12 cellular contexts compared by ENCODE assay signal in genomic region chr22:49723478-49724029, GRCh38.
A peak's percentile ranks its signal among the peaks of the same experiment; 100 is the strongest.
DNase-seq lines count a peak whose midpoint lies in the region; ATAC-seq, FAIRE-seq and TF ChIP-seq lines count a peak whose summit lies in the region.
"Had no signal": no experiment of that assay in that cellular context is flagged by ENCODE, and none has a peak within 500 bp of the region (broad histone marks: within the 10 kb centered on the region; RNA-seq: fewer than 3 reads in every experiment).

No MANE protein-coding gene starts in this region.

- H3K9me3 Mint-ChIP-seq in activated CD8-positive, alpha-beta memory T cell treated with anti-CD3 and anti-CD28 coated beads, Interleukin-2, amount 10 ng/mL, durations not matched to agents 7 days and 5 days (ENCODE audit: low read depth): no peaks in the 10 kb centered on the region
- H3K9me3 Mint-ChIP-seq in IgD-negative memory B cell: no peaks in the 10 kb centered on the region
- H3K9me3 Mint-ChIP-seq in activated T-helper 2 cell treated with anti-CD3 and anti-CD28 coated beads, Interferon-gamma antibody, Interleukin-2, Interleukin-4, amounts not matched to agents 10 μg/mL and 5 μg/mL and 100 μg/mL, durations not matched to agents 14 hours and 24 hours and 36 hours: no peaks in the 10 kb centered on the region
- H3K9me3 Mint-ChIP-seq in nephron: no peaks in the 10 kb centered on the region

- TF ChIP-seq CTCF in nephron (IDR thresholded peaks at IDR 0.05; ENCODE audit: unreplicated experiment in 3 of 3): no peak
- no peak for TF ChIP-seq CTCF in kidney (IDR thresholded peaks at IDR 0.05; ENCODE audit: borderline replicate concordance, extremely low read depth, insufficient read depth)

- H3K4me3 Mint-ChIP-seq in activated CD8-positive, alpha-beta memory T cell treated with anti-CD3 and anti-CD28 coated beads, Interleukin-2, amount 10 ng/mL, durations not matched to agents 7 days and 5 days: peak overlapping the region; percentile 71
- H3K4me3 Mint-ChIP-seq in IgD-negative memory B cell (peak overlapping the region; percentile 75 to 94 (median 87)), nephron (peak overlapping the region; percentile 45 to 74 (median 52))
- peak overlapping the region; percentile 93 for H3K4me3 Mint-ChIP-seq in activated T-helper 2 cell treated with anti-CD3 and anti-CD28 coated beads, Interferon-gamma antibody, Interleukin-2, Interleukin-4, amounts not matched to agents 10 μg/mL and 5 μg/mL and 100 μg/mL, durations not matched to agents 14 hours and 24 hours and 36 hours (ENCODE audit: low read depth)

- peaks cover 31% of the 10 kb centered on the region for H3K27me3 Mint-ChIP-seq in activated CD8-positive, alpha-beta memory T cell treated with anti-CD3 and anti-CD28 coated beads, Interleukin-2, amount 10 ng/mL, durations not matched to agents 7 days and 5 days
- H3K27me3 Mint-ChIP-seq in IgD-negative memory B cell (peaks cover 22% of the 10 kb centered on the region), nephron (ENCODE audit: low read depth) (peaks cover 93% of the 10 kb centered on the region)
- peaks cover 25% of the 10 kb centered on the region for H3K27me3 Mint-ChIP-seq in activated T-helper 2 cell treated with anti-CD3 and anti-CD28 coated beads, Interferon-gamma antibody, Interleukin-2, Interleukin-4, amounts not matched to agents 10 μg/mL and 5 μg/mL and 100 μg/mL, durations not matched to agents 14 hours and 24 hours and 36 hours (ENCODE audit: low read depth)

- H3K36me3 ChIP-seq in kidney (ENCODE audit: control insufficient read depth in 1 of 2, insufficient read depth in 2 of 2, low read length in 2 of 2): no peaks in the 10 kb centered on the region

- H3K4me3 ChIP-seq in kidney (ENCODE audit: low read length in 2 of 2): no peak overlapping the region

- no peak overlapping the region for H3K27ac ChIP-seq in kidney (ENCODE audit: low read depth in 2 of 2, low read length in 2 of 2)
- H3K27ac ChIP-seq: KMS-11, parathyroid adenoma had no signal

- CTCF ChIA-PET in activated CD8-positive, alpha-beta memory T cell treated with anti-CD3 and anti-CD28 coated beads, Interleukin-2, amount 10 ng/mL, durations not matched to agents 7 days and 5 days (lab: Charles Lee): interaction anchor here (1.6 kb wide), 1 partner anchor 25 kb away, joined by 4 read pairs; no protein-coding TSS in a partner anchor

- no peak for FAIRE-seq in kidney (lab: Jason Lieb, UNC)
- FAIRE-seq: endothelial cell of umbilical vein, RCC 7860 had no signal

- peak overlapping the region; percentile 78 for H3K27ac Mint-ChIP-seq in activated CD8-positive, alpha-beta memory T cell treated with anti-CD3 and anti-CD28 coated beads, Interleukin-2, amount 10 ng/mL, durations not matched to agents 7 days and 5 days
- H3K27ac Mint-ChIP-seq in IgD-negative memory B cell: no peak overlapping the region
- no peak overlapping the region for H3K27ac Mint-ChIP-seq in activated T-helper 2 cell treated with anti-CD3 and anti-CD28 coated beads, Interferon-gamma antibody, Interleukin-2, Interleukin-4, amounts not matched to agents 10 μg/mL and 5 μg/mL and 100 μg/mL, durations not matched to agents 14 hours and 24 hours and 36 hours
- no peak overlapping the region for H3K27ac Mint-ChIP-seq in nephron

- H3K9ac ChIP-seq in kidney (ENCODE audit: low read length in 2 of 2): no peak overlapping the region
- H3K9ac ChIP-seq: KMS-11, parathyroid adenoma had no signal

- intact Hi-C loops in activated T-helper 2 cell treated with anti-CD3 and anti-CD28 coated beads, Interferon-gamma antibody, Interleukin-2, Interleukin-4, amounts not matched to agents 10 μg/mL and 5 μg/mL and 100 μg/mL, durations not matched to agents 14 hours and 24 hours and 36 hours (cut with micrococcal nuclease): no loop called here
- intact Hi-C loops in kidney (cut with DNase I): no loop called here

- H3K9me3 ChIP-seq in kidney (ENCODE audit: control insufficient read depth in 1 of 2, low read length in 2 of 2): no peaks in the 10 kb centered on the region

- H3K4me1 ChIP-seq in kidney (ENCODE audit: control insufficient read depth in 1 of 2, insufficient read depth in 1 of 2, low read depth in 1 of 2, low read length in 2 of 2): no peaks in the 10 kb centered on the region
- H3K4me1 ChIP-seq: parathyroid adenoma had no signal

- DNase-seq in activated CD8-positive, alpha-beta memory T cell treated with anti-CD3 and anti-CD28 coated beads, Interleukin-2, amount 10 ng/mL, durations not matched to agents 7 days and 5 days: no peak
- DNase-seq in activated CD8-positive, alpha-beta memory T cell treated with anti-CD3 and anti-CD28 coated beads, Interleukin-2, amount 50 U/mL, for 48 hours: no peak
- DNase-seq in activated T-helper 2 cell treated with anti-CD3 and anti-CD28 coated beads, Interferon-gamma antibody, Interleukin-2, Interleukin-4, amounts not matched to agents 10 μg/mL and 5 μg/mL and 100 μg/mL, durations not matched to agents 14 hours and 24 hours and 36 hours (ENCODE audit: low spot score): no peak
- no peak for DNase-seq in kidney
- DNase-seq in medulla oblongata (ENCODE audit: extremely low spot score): no peak

- peaks cover 3% of the 10 kb centered on the region for H3K4me1 Mint-ChIP-seq in activated CD8-positive, alpha-beta memory T cell treated with anti-CD3 and anti-CD28 coated beads, Interleukin-2, amount 10 ng/mL, durations not matched to agents 7 days and 5 days
- H3K4me1 Mint-ChIP-seq in IgD-negative memory B cell: peaks cover 3 to 7% (median 6%) of the 10 kb centered on the region in 3 donors
- H3K4me1 Mint-ChIP-seq in activated T-helper 2 cell treated with anti-CD3 and anti-CD28 coated beads, Interferon-gamma antibody, Interleukin-2, Interleukin-4, amounts not matched to agents 10 μg/mL and 5 μg/mL and 100 μg/mL, durations not matched to agents 14 hours and 24 hours and 36 hours (ENCODE audit: low read depth): peaks cover 8% of the 10 kb centered on the region
- no peaks in the 10 kb centered on the region for H3K4me1 Mint-ChIP-seq in nephron

- no peaks in the 10 kb centered on the region for H3K36me3 Mint-ChIP-seq in activated CD8-positive, alpha-beta memory T cell treated with anti-CD3 and anti-CD28 coated beads, Interleukin-2, amount 10 ng/mL, durations not matched to agents 7 days and 5 days
- H3K36me3 Mint-ChIP-seq in IgD-negative memory B cell (no peaks in the 10 kb centered on the region), nephron (ENCODE audit: low read depth) (no peaks in the 10 kb centered on the region)
- H3K36me3 Mint-ChIP-seq in activated T-helper 2 cell treated with anti-CD3 and anti-CD28 coated beads, Interferon-gamma antibody, Interleukin-2, Interleukin-4, amounts not matched to agents 10 μg/mL and 5 μg/mL and 100 μg/mL, durations not matched to agents 14 hours and 24 hours and 36 hours (ENCODE audit: low read depth): no peaks in the 10 kb centered on the region

- ATAC-seq in activated CD8-positive, alpha-beta memory T cell treated with anti-CD3 and anti-CD28 coated beads, Interleukin-2, amount 10 ng/mL, durations not matched to agents 7 days and 5 days: no peak
- ATAC-seq in HG02885 (IDR thresholded peaks at IDR 0.05; ENCODE audit: poor library complexity, unreplicated experiment): no peak
